Comparison of ENCODE assay signal across 8 cellular contexts in genomic region chr1:67211589-67212563, GRCh38. TPM values are rescaled to one million over a fixed set of nuclear protein-coding genes. Genes with fewer than 3 reads are reported as not detected.
DNase-seq lines count a peak whose midpoint lies in the region; ATAC-seq and TF ChIP-seq lines count a peak whose summit lies in the region.

No MANE protein-coding gene starts in this region.

- no peak overlapping the region for H3K4me3 ChIP-seq in fibroblast of the aortic adventitia (ENCODE audit: low read depth, low read length)

- no peak overlapping the region for H3K4me3 Mint-ChIP-seq in CD14-positive monocyte

- no peaks in the 10 kb centered on the region for H3K36me3 Mint-ChIP-seq in CD14-positive monocyte

- ATAC-seq in GM19452 (IDR thresholded peaks at IDR 0.05; ENCODE audit: unreplicated experiment): peak; percentile 35
- ATAC-seq in HG03139 (IDR thresholded peaks at IDR 0.05; ENCODE audit: unreplicated experiment): no peak

- H3K4me1 Mint-ChIP-seq in CD14-positive monocyte: no peaks in the 10 kb centered on the region

- DNase-seq in CD14-positive monocyte (ENCODE audit: low spot score) (no peak), NCI-H2227 (lab: John Stamatoyannopoulos, UW; ENCODE audit: unreplicated experiment) (peak; percentile 75), activated T-cell treated with anti-CD3 and anti-CD28 coated beads for 4 hours (peak; percentile 43), fibroblast of the aortic adventitia (ENCODE audit: low read depth) (peak; percentile 42), iPS-NIHi7 (ENCODE audit: extremely low spot score) (no peak)
- DNase-seq in stimulated activated CD4-positive, alpha-beta T cell treated with anti-CD3 and anti-CD28 coated beads, Interleukin-4, amount 100 ng/mL, for 24 hours: peak; percentile 67

- intact Hi-C loops in CD14-positive monocyte (cut with micrococcal nuclease): no loop called here

- peak overlapping the region in 1 of 7 donors; percentile 60 for H3K27ac Mint-ChIP-seq in CD14-positive monocyte

- peak; percentile 64 for TF ChIP-seq CTCF in CD14-positive monocyte (IDR thresholded peaks at IDR 0.05)
- peak; percentile 63 for TF ChIP-seq CTCF in fibroblast of the aortic adventitia (IDR thresholded peaks at IDR 0.05; ENCODE audit: insufficient read depth, low read length)

- no peaks in the 10 kb centered on the region for H3K9me3 Mint-ChIP-seq in CD14-positive monocyte

- H3K27me3 Mint-ChIP-seq in CD14-positive monocyte (ENCODE audit: low read depth in 3 of 3): peaks cover 0 to 1% (median 0%) of the 10 kb centered on the region in 3 donors

RNA-seq across cellular contexts. Expression of gene IL23R, which starts 45.6 kb away (rescaled TPM):
- not detected for polyA plus RNA-seq in CD14-positive monocyte
- total RNA-seq in fibroblast of the aortic adventitia (ENCODE audit: low replicate concordance): not detected in 2 replicates

Comparison
In these comparisons a context has a peak if more than half of its experiments do, and no peak if none do; other contexts are left out.
1. DNase-seq: peak in NCI-H2227 (single experiment), activated T-cell treated with anti-CD3 and anti-CD28 coated beads for 4 hours (single experiment), fibroblast of the aortic adventitia (single experiment) and stimulated activated CD4-positive, alpha-beta T cell treated with anti-CD3 and anti-CD28 coated beads, Interleukin-4, amount 100 ng/mL, for 24 hours (single experiment); none in CD14-positive monocyte (single experiment) and iPS-NIHi7 (single experiment).